Comparison of ENCODE assay signal across 18 cellular contexts in genomic region chr6:113570176-113570575, GRCh38.
"Had no signal": no experiment of that assay in that cellular context is flagged by ENCODE, and none has a peak within 500 bp of the region (broad histone marks: within the 10 kb centered on the region; RNA-seq: fewer than 3 reads in every experiment).

No MANE protein-coding gene starts in this region.

- H3K4me3 ChIP-seq: body of pancreas, left ventricle myocardium inferior, tibial nerve, uterus had no signal

- ATAC-seq: activated naive CD4-positive, alpha-beta T cell treated with anti-CD3 and anti-CD28 coated beads, Interleukin-2, amount 50 U/mL, for 72 hours; activated T-cell treated with anti-CD3 and anti-CD28 coated beads, Interleukin-2, amount 50 U/mL, for 72 hours; body of pancreas; stimulated activated naive B cell treated with anti-CD40 and anti-IgM and Interleukin-4, amounts not matched to agents 10 μg/mL and 1 μg/mL and 100 μg/mL, for 72 hours had no signal

- DNase-seq: activated CD4-positive, alpha-beta T cell treated with anti-CD3 and anti-CD28 coated beads, Interleukin-2, amount 10 ng/mL, durations not matched to agents 7 days and 5 days; activated CD8-positive, alpha-beta memory T cell treated with anti-CD3 and anti-CD28 coated beads, Interleukin-2, amount 50 U/mL, for 48 hours; activated gamma-delta T cell; activated T-cell treated with anti-CD3 and anti-CD28 coated beads, Interleukin-2, amount 50 U/mL, for 72 hours; amygdala; body of pancreas; central memory CD4-positive, alpha-beta T cell; effector CD8-positive, alpha-beta T cell; hippocampal formation; kidney; left ventricle myocardium inferior; naive B cell; posterior cingulate gyrus; stimulated activated CD4-positive, alpha-beta T cell treated with anti-CD3 and anti-CD28 coated beads, Interleukin-4, amount 100 ng/mL, for 1 hour; stimulated activated naive B cell treated with anti-CD40 and anti-IgM and Interleukin-4, amounts not matched to agents 10 μg/mL and 1 μg/mL and 100 μg/mL, for 72 hours; uterus had no signal
